In genomic region chr6:32965901-32966300, GRCh38 we compare ENCODE assay signal across 13 cellular contexts. TPM values are rescaled to one million over a fixed set of nuclear protein-coding genes. Genes with fewer than 3 reads are reported as not detected.
DNase-seq lines count a peak whose midpoint lies in the region; ATAC-seq lines count a peak whose summit lies in the region.
"Had no signal": no experiment of that assay in that cellular context is flagged by ENCODE, and none has a peak within 500 bp of the region (broad histone marks: within the 10 kb centered on the region; RNA-seq: fewer than 3 reads in every experiment).

No MANE protein-coding gene starts in this region.

- H3K79me2 ChIP-seq in GM23248 (ENCODE audit: insufficient read depth) = peaks cover 73% of the 10 kb centered on the region

- H3K27me3 Mint-ChIP-seq in activated naive CD8-positive, alpha-beta T cell treated with anti-CD3 and anti-CD28 coated beads for 36 hours = no peaks in the 10 kb centered on the region
- no peaks in the 10 kb centered on the region for H3K27me3 Mint-ChIP-seq in naive thymus-derived CD4-positive, alpha-beta T cell

- H3K4me3 ChIP-seq in BLaER1 treated with 17β-estradiol and CSF1 and Interleukin-3, amounts not matched to agents 10 nM and 100 nM = no peak overlapping the region
- H3K4me3 ChIP-seq in GM23248 = no peak overlapping the region
- H3K4me3 ChIP-seq in naive thymus-derived CD4-positive, alpha-beta T cell (ENCODE audit: low read length) = no peak overlapping the region

- H3K9me2 ChIP-seq in GM23248 (ENCODE audit: insufficient read depth) = no peaks in the 10 kb centered on the region

- H3K36me3 Mint-ChIP-seq in activated naive CD8-positive, alpha-beta T cell treated with anti-CD3 and anti-CD28 coated beads for 36 hours = peaks cover 51% of the 10 kb centered on the region
- peaks cover 0 to 11% (median 0%) of the 10 kb centered on the region in 5 donors for H3K36me3 Mint-ChIP-seq in naive thymus-derived CD4-positive, alpha-beta T cell

- peaks cover 29 to 59% (median 42%) of the 10 kb centered on the region in 10 experiments for H3K4me1 ChIP-seq in BLaER1 treated with 17β-estradiol and CSF1 and Interleukin-3, amounts not matched to agents 10 nM and 100 nM
- H3K4me1 ChIP-seq in GM23248 (ENCODE audit: insufficient read depth) = peaks cover 20% of the 10 kb centered on the region
- peaks cover 21 to 31% of the 10 kb centered on the region in 2 donors for H3K4me1 ChIP-seq in naive thymus-derived CD4-positive, alpha-beta T cell (ENCODE audit: control insufficient read depth in 2 of 2, insufficient read depth in 2 of 2, low read length in 2 of 2)

- 97 to 99% methylated on average over 5 of the region's 5 CpGs for WGBS in GM23248 (ENCODE audit: low coverage in 1 of 2, low lambda C conversion rate in 2 of 2, missing lambda C conversion rate in 2 of 2), 2 experiments

- in situ Hi-C loops in GM23248 (cut with MboI) = no loop called here

- peak overlapping the region; percentile 94 for H3K4me3 Mint-ChIP-seq in activated naive CD8-positive, alpha-beta T cell treated with anti-CD3 and anti-CD28 coated beads for 36 hours
- H3K4me3 Mint-ChIP-seq in naive thymus-derived CD4-positive, alpha-beta T cell = peak overlapping the region; percentile 2 to 99 (median 54)

- H3K4me2 ChIP-seq in BLaER1 treated with 17β-estradiol and CSF1 and Interleukin-3, amounts not matched to agents 10 nM and 100 nM = peak overlapping the region; percentile 76 to 95 (median 86); a peak in 21 of 22 replicates
- H3K4me2 ChIP-seq in GM23248 (ENCODE audit: unreplicated experiment) = peak overlapping the region; percentile 14

- H3K36me3 ChIP-seq in BLaER1 treated with 17β-estradiol and CSF1 and Interleukin-3, amounts not matched to agents 10 nM and 100 nM = no peaks in the 10 kb centered on the region
- H3K36me3 ChIP-seq in GM23248 (ENCODE audit: low read depth) = no peaks in the 10 kb centered on the region
- peaks cover 0 to 7% (median 0%) of the 10 kb centered on the region in 3 experiments for H3K36me3 ChIP-seq in naive thymus-derived CD4-positive, alpha-beta T cell (ENCODE audit: control insufficient read depth in 2 of 3, insufficient read depth in 3 of 3, low read length in 3 of 3)

- H4K20me1 ChIP-seq in BLaER1 treated with 17β-estradiol and CSF1 and Interleukin-3, amounts not matched to agents 10 nM and 100 nM = no peaks in the 10 kb centered on the region
- no peaks in the 10 kb centered on the region for H4K20me1 ChIP-seq in GM23248 (ENCODE audit: insufficient read depth)

- no peaks in the 10 kb centered on the region for H3K27me3 ChIP-seq in BLaER1 treated with 17β-estradiol and CSF1 and Interleukin-3, amounts not matched to agents 10 nM and 100 nM
- H3K27me3 ChIP-seq in GM23248 (replicated peaks; ENCODE audit: insufficient read depth) = no peaks in the 10 kb centered on the region
- H3K27me3 ChIP-seq in naive thymus-derived CD4-positive, alpha-beta T cell (ENCODE audit: control insufficient read depth in 2 of 2, insufficient read depth in 2 of 2, low read length in 2 of 2) = no peaks in the 10 kb centered on the region

- no peak for ATAC-seq in naive thymus-derived CD4-positive, alpha-beta T cell
- ATAC-seq in left colon = no peak
- ATAC-seq in HG03565 (IDR thresholded peaks at IDR 0.05; ENCODE audit: unreplicated experiment) = no peak
- ATAC-seq: Right ventricle myocardium inferior had no signal

- no peak overlapping the region for H2AFZ ChIP-seq in GM23248

- peak overlapping the region in 1 of 11 experiments; percentile 99; a peak in 1 of 22 replicates for H3K9ac ChIP-seq in BLaER1 treated with 17β-estradiol and CSF1 and Interleukin-3, amounts not matched to agents 10 nM and 100 nM
- H3K9ac ChIP-seq in GM23248 = no peak overlapping the region

- peaks cover 53% of the 10 kb centered on the region for H3K4me1 Mint-ChIP-seq in activated naive CD8-positive, alpha-beta T cell treated with anti-CD3 and anti-CD28 coated beads for 36 hours
- peaks cover 41 to 65% (median 58%) of the 10 kb centered on the region in 7 donors for H3K4me1 Mint-ChIP-seq in naive thymus-derived CD4-positive, alpha-beta T cell

- peaks cover 0 to 5% (median 0%) of the 10 kb centered on the region in 11 experiments; a peak in 2 of 22 replicates for H3K9me3 ChIP-seq in BLaER1 treated with 17β-estradiol and CSF1 and Interleukin-3, amounts not matched to agents 10 nM and 100 nM (replicated peaks in 1 of 11)
- no peaks in the 10 kb centered on the region for H3K9me3 ChIP-seq in GM23248 (ENCODE audit: low read depth)
- no peaks in the 10 kb centered on the region for H3K9me3 ChIP-seq in naive thymus-derived CD4-positive, alpha-beta T cell (ENCODE audit: control insufficient read depth in 2 of 3, low read length in 3 of 3)

- H3K27ac Mint-ChIP-seq in activated naive CD8-positive, alpha-beta T cell treated with anti-CD3 and anti-CD28 coated beads for 36 hours = peak overlapping the region; percentile 40
- H3K27ac Mint-ChIP-seq in naive thymus-derived CD4-positive, alpha-beta T cell = peak overlapping the region in 8 of 9 donors; percentile 25 to 99 (median 84)

- peaks cover 12% of the 10 kb centered on the region; the same call in 1 of the 2 replicates for H3F3A ChIP-seq in GM23248 (ENCODE audit: insufficient read depth)

- H3K9me3 Mint-ChIP-seq in activated naive CD8-positive, alpha-beta T cell treated with anti-CD3 and anti-CD28 coated beads for 36 hours = peaks cover 4% of the 10 kb centered on the region
- no peaks in the 10 kb centered on the region for H3K9me3 Mint-ChIP-seq in naive thymus-derived CD4-positive, alpha-beta T cell

- POLR2A ChIA-PET in naive thymus-derived CD4-positive, alpha-beta T cell (lab: Charles Lee) = interaction anchor here (12.0 to 25.6 kb wide), 4 partner anchors 13 to 124 kb away, joined by 347 to 638 read pairs (median 528); partner anchors contain the start of genes HLA-DMA, HLA-DMB, PSMB8 and TAP2

- H3K27ac ChIP-seq in BLaER1 treated with 17β-estradiol and CSF1 and Interleukin-3, amounts not matched to agents 10 nM and 100 nM = peak overlapping the region in 6 of 11 experiments; percentile 5 to 100 (median 100); a peak in 4 of 22 replicates
- H3K27ac ChIP-seq in GM23248 = no peak overlapping the region
- H3K27ac ChIP-seq in naive thymus-derived CD4-positive, alpha-beta T cell (ENCODE audit: low read depth, low read length) = peak overlapping the region; percentile 94

- intact Hi-C loops in naive thymus-derived CD4-positive, alpha-beta T cell (cut with micrococcal nuclease) = loop anchor here in 1 of 2 donors (5.0 kb wide), 1 partner anchor 789 kb away; the partner anchor contains the start of genes AGPAT1 and RNF5
- intact Hi-C loops in left colon (cut with DNase I, micrococcal nuclease) = no loop called here

- CTCF ChIA-PET in naive thymus-derived CD4-positive, alpha-beta T cell (lab: Charles Lee) = interaction anchor here (0.7 to 14.2 kb wide), 10 partner anchors 12 to 294 kb away, joined by 3 to 229 read pairs (median 5); partner anchors contain the start of gene HLA-DMA

- DNase-seq in GM23248 (no peak), left colon (no peak), ureter (ENCODE audit: low spot score) (no peak), HUDEP-2 (lab: John Stamatoyannopoulos, UW; ENCODE audit: unreplicated experiment in 76 of 76) (no peak)
- no peak for DNase-seq in activated naive CD8-positive, alpha-beta T cell treated with anti-CD3 and anti-CD28 coated beads for 36 hours
- DNase-seq in naive thymus-derived CD4-positive, alpha-beta T cell = no peak
- DNase-seq: activated naive CD4-positive, alpha-beta T cell treated with Interleukin-2 at 50 U/mL for 16 hours; COR-L47; NCI-H1694 treated with DMSO at 0.1 percent for 48 hours; NCI-H748 treated with DMSO at 0.1 percent for 48 hours had no signal

RNA-seq across cellular contexts. Expression of gene BRD2, which starts 2.5 kb away (rescaled TPM):
- 85.4 and 95.7 TPM in 2 replicates for total RNA-seq in GM23248 (2014; rRNA removed; shearing (Covaris generic))
- polyA plus RNA-seq in GM23248 (2016; fragmentation: Nextera tagmentation; extraction: Ambion mirVana) = 99.9 and 105 TPM in 2 replicates
- 100 to 1,000 TPM; 298 to 335 TPM for total RNA-seq in activated naive CD8-positive, alpha-beta T cell treated with anti-CD3 and anti-CD28 coated beads for 36 hours
- total RNA-seq in naive thymus-derived CD4-positive, alpha-beta T cell = 100 to 1,000 TPM; 275 to 391 (median 360) TPM
- polyA plus RNA-seq in naive thymus-derived CD4-positive, alpha-beta T cell = 10 to 100 TPM; 33.4 to 82.6 TPM
- total RNA-seq in left colon (100 to 1,000 TPM; 128 TPM), ureter (205 TPM)

RNA-seq across cellular contexts. Expression of gene HLA-DMA, which starts 13.0 kb away (rescaled TPM):
- total RNA-seq in GM23248 (2014; rRNA removed; shearing (Covaris generic)) = 1.1 and 6.3 TPM in 2 replicates
- polyA plus RNA-seq in GM23248 (2016; fragmentation: Nextera tagmentation; extraction: Ambion mirVana) = 5.6 and 6.2 TPM in 2 replicates
- total RNA-seq in activated naive CD8-positive, alpha-beta T cell treated with anti-CD3 and anti-CD28 coated beads for 36 hours = 10 to 100 TPM; 15.8 to 16.9 TPM
- total RNA-seq in naive thymus-derived CD4-positive, alpha-beta T cell = 100 to 1,000 TPM in 1 of 5 experiments, 10 to 100 TPM in 4; 12.5 to 120 (median 29.6) TPM
- 10 to 100 TPM; 19.3 to 25.6 TPM for polyA plus RNA-seq in naive thymus-derived CD4-positive, alpha-beta T cell
- 10 to 100 TPM; 11.8 to 22.1 TPM for total RNA-seq in left colon
- total RNA-seq in ureter = 65.3 TPM

RNA-seq across cellular contexts. Expression of gene HLA-DMB, which starts 25.1 kb away (rescaled TPM):
- not detected in 2 replicates for total RNA-seq in GM23248 (2014; rRNA removed; shearing (Covaris generic))
- 0.46 TPM in 1 of 2 replicates, not detected in the other for polyA plus RNA-seq in GM23248 (2016; fragmentation: Nextera tagmentation; extraction: Ambion mirVana)
- 1 to 10 TPM; 4.6 to 6.1 TPM for total RNA-seq in activated naive CD8-positive, alpha-beta T cell treated with anti-CD3 and anti-CD28 coated beads for 36 hours
- 10 to 100 TPM in 2 of 5 experiments, 1 to 10 TPM in 3; 7.8 to 82.5 (median 9.1) TPM for total RNA-seq in naive thymus-derived CD4-positive, alpha-beta T cell
- polyA plus RNA-seq in naive thymus-derived CD4-positive, alpha-beta T cell = 10 to 100 TPM in 1 of 2 donors, 1 to 10 TPM in 1; 8.2 to 11.9 TPM
- total RNA-seq in left colon = 10 to 100 TPM in 1 of 2 donors, 1 to 10 TPM in 1; 4.0 to 21.3 TPM
- total RNA-seq in ureter = 31.0 TPM

RNA-seq across cellular contexts. Expression of gene HLA-DOA, which starts 43.5 kb away (rescaled TPM):
- total RNA-seq in GM23248 (2014; rRNA removed; shearing (Covaris generic)) = not detected in 2 replicates
- polyA plus RNA-seq in GM23248 (2016; fragmentation: Nextera tagmentation; extraction: Ambion mirVana) = 0.18 TPM in 1 of 2 replicates, not detected in the other
- total RNA-seq in activated naive CD8-positive, alpha-beta T cell treated with anti-CD3 and anti-CD28 coated beads for 36 hours = 1 to 10 TPM; 9.8 to 9.9 TPM
- 10 to 100 TPM in 1 of 5 experiments, 1 to 10 TPM in 4; 3.0 to 10.5 (median 5.4) TPM for total RNA-seq in naive thymus-derived CD4-positive, alpha-beta T cell
- 1 to 10 TPM; 4.6 to 6.7 TPM for polyA plus RNA-seq in naive thymus-derived CD4-positive, alpha-beta T cell
- total RNA-seq in left colon (1 to 10 TPM in 1 of 2 donors, under 1 TPM in 1; 0.92 to 4.7 TPM), ureter (25.6 TPM)
